In the genomic region with DNA sequence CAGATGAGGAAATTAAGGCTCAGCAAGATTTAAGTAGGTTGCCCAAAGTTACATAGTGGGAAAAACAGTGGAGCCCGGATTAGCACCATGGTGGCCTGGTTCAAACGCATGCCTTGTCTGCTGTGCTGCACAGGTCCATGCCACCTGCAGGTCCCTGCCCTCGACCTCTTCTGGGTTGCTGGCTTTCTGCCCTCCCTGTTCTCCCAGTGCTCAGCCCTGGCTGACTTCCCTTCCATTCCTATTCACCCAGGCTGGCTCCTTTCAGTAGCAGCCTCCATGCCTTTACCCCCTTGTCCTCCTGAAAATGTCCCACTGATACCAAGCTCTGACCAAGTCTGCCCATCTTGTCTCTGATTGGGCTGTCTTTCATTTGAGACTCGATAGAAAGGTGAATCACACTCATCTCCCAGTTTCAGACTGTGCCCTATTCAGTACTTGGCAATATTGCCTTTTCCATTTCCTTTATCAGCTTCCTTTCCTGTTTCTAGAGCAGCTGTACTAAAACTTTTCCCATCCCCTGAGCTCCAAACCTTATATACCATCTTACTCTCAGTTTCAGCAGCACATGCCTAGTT, we compare ENCODE assay signal across 16 cellular contexts.
DNase-seq lines count a peak whose midpoint lies in the region; ATAC-seq, FAIRE-seq and TF ChIP-seq lines count a peak whose summit lies in the region.
"Had no signal": no experiment of that assay in that cellular context is flagged by ENCODE, and none has a peak within 500 bp of the region (broad histone marks: within the 10 kb centered on the region; RNA-seq: fewer than 3 reads in every experiment).

No MANE protein-coding gene starts in this region.

- H3K4me3 Mint-ChIP-seq in HFFc6 (no peak overlapping the region; the same call in 1 of the 2 replicates), astrocyte (ENCODE audit: unreplicated experiment) (no peak overlapping the region), neural crest cell (no peak overlapping the region)
- H3K4me3 Mint-ChIP-seq: activated CD4-positive, alpha-beta T cell treated with anti-CD3 and anti-CD28 coated beads, Interleukin-2, amount 10 ng/mL, durations not matched to agents 7 days and 5 days; CD4-positive, alpha-beta T cell had no signal

- H3K79me2 ChIP-seq in astrocyte (ENCODE audit: insufficient read depth, low read length), result peaks cover 4% of the 10 kb centered on the region
- H3K79me2 ChIP-seq: parathyroid adenoma had no signal

- TF ChIP-seq POLR2A in lower leg skin (IDR thresholded peaks at IDR 0.05), result no peak

- H3K27me3 ChIP-seq in astrocyte (ENCODE audit: insufficient read depth, low read length), result no peaks in the 10 kb centered on the region
- H3K27me3 ChIP-seq: suprapubic skin had no signal

- peaks cover 9% of the 10 kb centered on the region for H4K20me1 ChIP-seq in astrocyte (ENCODE audit: insufficient read depth, low read length)

- H3K4me1 Mint-ChIP-seq in HFFc6 (ENCODE audit: low read depth) (peaks cover 21% of the 10 kb centered on the region), astrocyte (ENCODE audit: low read depth, unreplicated experiment) (peaks cover 10% of the 10 kb centered on the region), neural crest cell (peaks cover 9% of the 10 kb centered on the region)

- no peaks in the 10 kb centered on the region for H3K9me3 ChIP-seq in astrocyte (ENCODE audit: insufficient read depth, low read depth, low read length)
- H3K9me3 ChIP-seq: suprapubic skin had no signal

- H3K36me3 ChIP-seq in astrocyte (ENCODE audit: insufficient read depth, low read length), result no peaks in the 10 kb centered on the region
- H3K36me3 ChIP-seq: suprapubic skin had no signal

- DNase-seq in DMS153 (lab: John Stamatoyannopoulos, UW) (peak; percentile 35), DMS153 treated with DMSO at 0.1 percent for 48 hours (lab: John Stamatoyannopoulos, UW; ENCODE audit: unreplicated experiment) (no peak), HFFc6 (no peak), astrocyte (ENCODE audit: low read depth) (no peak), neural crest cell (ENCODE audit: low read depth, low spot score) (no peak), hippocampal formation (lab: John Stamatoyannopoulos, UW) (no peak), lower leg skin (ENCODE audit: low spot score in 2 of 2) (no peak)
- DNase-seq: activated CD4-positive, alpha-beta T cell treated with anti-CD3 and anti-CD28 coated beads, Interleukin-2, amount 10 ng/mL, durations not matched to agents 7 days and 5 days; amygdala; CD4-positive, alpha-beta T cell; SK-N-SH had no signal

- H3K27me3 Mint-ChIP-seq in HFFc6 (ENCODE audit: insufficient read depth) (no peaks in the 10 kb centered on the region; the same call in 1 of the 2 replicates), astrocyte (ENCODE audit: low read depth, unreplicated experiment) (no peaks in the 10 kb centered on the region), neural crest cell (ENCODE audit: low read depth) (no peaks in the 10 kb centered on the region)
- H3K27me3 Mint-ChIP-seq: activated CD4-positive, alpha-beta T cell treated with anti-CD3 and anti-CD28 coated beads, Interleukin-2, amount 10 ng/mL, durations not matched to agents 7 days and 5 days; CD4-positive, alpha-beta T cell had no signal

- H3K4me1 ChIP-seq in astrocyte (ENCODE audit: insufficient read depth, low read length), result peaks cover 10% of the 10 kb centered on the region
- H3K4me1 ChIP-seq: parathyroid adenoma had no signal

- intact Hi-C loops in lower leg skin (cut with DNase I; ENCODE audit: low total_unique reads), result no loop called here

- peak overlapping the region; percentile 1 for H3K9ac ChIP-seq in astrocyte (ENCODE audit: low read length)
- H3K9ac ChIP-seq: parathyroid adenoma, SK-N-SH had no signal

- FAIRE-seq in astrocyte (lab: Jason Lieb, UNC), result no peak
- FAIRE-seq: colon had no signal

- 71 to 73% methylated on average over 4 of the region's 4 CpGs for WGBS in lower leg skin, 2 donors

- H3K4me3 ChIP-seq in astrocyte (ENCODE audit: insufficient read depth, low read depth, low read length) (no peak overlapping the region), lower leg skin (ENCODE audit: low read depth, poor library complexity, severe bottlenecking) (no peak overlapping the region)
- H3K4me3 ChIP-seq: suprapubic skin had no signal

- TF ChIP-seq CTCF in HFFc6 (IDR thresholded peaks at IDR 0.05) (no peak), astrocyte (IDR thresholded peaks at IDR 0.05; ENCODE audit: insufficient read depth, low read depth, low read length) (no peak), neural crest cell (conservative IDR thresholded peaks at IDR 0.05) (no peak), lower leg skin (IDR thresholded peaks at IDR 0.05) (no peak)

- peaks cover 19% of the 10 kb centered on the region for H3K36me3 Mint-ChIP-seq in HFFc6 (ENCODE audit: low read depth)
- H3K36me3 Mint-ChIP-seq in astrocyte (ENCODE audit: low read depth, unreplicated experiment), result peaks cover 17% of the 10 kb centered on the region
- H3K36me3 Mint-ChIP-seq in neural crest cell (ENCODE audit: low read depth), result peaks cover 22% of the 10 kb centered on the region

- no peak for ATAC-seq in GM19395 (IDR thresholded peaks at IDR 0.05; ENCODE audit: unreplicated experiment)

- H3K27ac ChIP-seq in astrocyte (ENCODE audit: low read depth, low read length), result no peak overlapping the region
- H3K27ac ChIP-seq: 22Rv1, parathyroid adenoma, suprapubic skin had no signal

- no peaks in the 10 kb centered on the region for H3K9me3 Mint-ChIP-seq in HFFc6
- H3K9me3 Mint-ChIP-seq in astrocyte (ENCODE audit: unreplicated experiment), result peaks cover 10% of the 10 kb centered on the region
- peaks cover 9% of the 10 kb centered on the region for H3K9me3 Mint-ChIP-seq in neural crest cell

- H2AFZ ChIP-seq in astrocyte (ENCODE audit: low read depth, low read length), result no peak overlapping the region
- H2AFZ ChIP-seq: parathyroid adenoma had no signal

- H3K4me2 ChIP-seq in astrocyte (ENCODE audit: low read length), result peak overlapping the region; percentile 20
- H3K4me2 ChIP-seq: SK-N-SH had no signal

- H3K27ac Mint-ChIP-seq in HFFc6 (peak overlapping the region; percentile 90), astrocyte (ENCODE audit: unreplicated experiment) (peak overlapping the region; percentile 29), neural crest cell (ENCODE audit: unreplicated experiment) (peak overlapping the region; percentile 32)
- H3K27ac Mint-ChIP-seq: activated CD4-positive, alpha-beta T cell treated with anti-CD3 and anti-CD28 coated beads, Interleukin-2, amount 10 ng/mL, durations not matched to agents 7 days and 5 days; CD4-positive, alpha-beta T cell had no signal

Comparison
In these comparisons a context has a peak if more than half of its experiments do, and no peak if none do; other contexts are left out.
1. H3K27ac Mint-ChIP-seq: peak in every context shown above with its lines; median percentile 90 in HFFc6; 32 in neural crest cell; 29 in astrocyte.